ENCODE assay signal across 8 cellular contexts in genomic region chr14:20624495-20625070, GRCh38. TPM values are rescaled to one million over a fixed set of nuclear protein-coding genes. Genes with fewer than 3 reads are reported as not detected.
DNase-seq lines count a peak whose midpoint lies in the region; ATAC-seq, FAIRE-seq and TF ChIP-seq lines count a peak whose summit lies in the region.

No MANE protein-coding gene starts in this region.

- no peaks in the 10 kb centered on the region for H3K9me3 ChIP-seq in CD4-positive, alpha-beta T cell (ENCODE audit: control insufficient read depth, low read length)
- H3K9me3 ChIP-seq in HEK293 (ENCODE audit: control insufficient read depth, insufficient read depth, low read depth, low read length) (no peaks in the 10 kb centered on the region), K562 (replicated peaks; ENCODE audit: control insufficient read depth, insufficient read depth, low read depth, low read length) (no peaks in the 10 kb centered on the region), iPS-18c (ENCODE audit: control insufficient read depth, insufficient read depth, low read length) (no peaks in the 10 kb centered on the region), WERI-Rb-1 (ENCODE audit: severe bottlenecking) (peaks cover 10% of the 10 kb centered on the region)

- peak in 6 of 10 experiments; percentile 23 to 35 (median 31) for DNase-seq in CD4-positive, alpha-beta T cell
- DNase-seq in SIG-M5 (lab: John Stamatoyannopoulos, UW) (peak; percentile 54), K562 (ENCODE audit: extremely low read depth in 1 of 4, low spot score in 3 of 4) (peak; percentile 18 to 76 (median 40)), A172 (ENCODE audit: low spot score) (no peak), WERI-Rb-1 (no peak)

- peak; percentile 62 for ATAC-seq in CD4-positive, alpha-beta T cell (ENCODE audit: poor library complexity)
- ATAC-seq in K562 = peak; percentile 75

- CTCF ChIA-PET in CD4-positive, alpha-beta T cell (lab: Charles Lee) = interaction anchor here (1.2 to 1.4 kb wide), 2 partner anchors 11 to 66 kb away, joined by 3 to 5 read pairs; no protein-coding TSS in a partner anchor
- CTCF ChIA-PET in HEK293 (lab: Yijun Ruan, JAX) (interaction anchor here (1.3 kb wide), 1 partner anchor 11 kb away, joined by 3 read pairs; no protein-coding TSS in a partner anchor), K562 (lab: Yijun Ruan, JAX; ENCODE audit: low intra/inter-chr PET ratio) (no interaction called here)

- H3K4me3 Mint-ChIP-seq in CD4-positive, alpha-beta T cell = peak overlapping the region; percentile 90

- H2AFZ ChIP-seq in K562 (ENCODE audit: low read depth, low read length) = peak overlapping the region; percentile 86

- TF ChIP-seq EP300 in K562 (IDR thresholded peaks at IDR 0.05; ENCODE audit: low read length) = no peak

- no peaks in the 10 kb centered on the region for H3K36me3 ChIP-seq in HEK293 (ENCODE audit: control insufficient read depth in 2 of 2, insufficient read depth in 1 of 2, low read length in 2 of 2)
- no peaks in the 10 kb centered on the region for H3K36me3 ChIP-seq in K562 (ENCODE audit: control insufficient read depth, insufficient read depth, low read length)
- no peaks in the 10 kb centered on the region for H3K36me3 ChIP-seq in WERI-Rb-1

- 0 out of 2 replicates have a peak, but pooled peaks cover 9% of the 10 kb centered on the region for H4K20me1 ChIP-seq in K562 (replicated peaks; ENCODE audit: control insufficient read depth, insufficient read depth, low read length)

- H3K9me1 ChIP-seq in K562 (ENCODE audit: control insufficient read depth, insufficient read depth, low read length) = no peaks in the 10 kb centered on the region

- H3K4me1 Mint-ChIP-seq in CD4-positive, alpha-beta T cell (ENCODE audit: low read depth) = peaks cover 71% of the 10 kb centered on the region

- in situ Hi-C loops in K562 (cut with MboI) = no loop called here

- TF ChIP-seq CTCF in CD4-positive, alpha-beta T cell (IDR thresholded peaks at IDR 0.05) = no peak
- TF ChIP-seq CTCF in HEK293 (tag by site-specific recombination; IDR thresholded peaks at IDR 0.05) = no peak
- TF ChIP-seq CTCF in K562 (IDR thresholded peaks at IDR 0.05 in 2 of 3, conservative IDR thresholded peaks at IDR 0.05 in 1 of 3; ENCODE audit: insufficient read depth in 2 of 3, low read depth in 1 of 3, low read length in 3 of 3) = no peak
- TF ChIP-seq CTCF in WERI-Rb-1 (IDR thresholded peaks at IDR 0.05; ENCODE audit: low read depth, low read length) = no peak

- TF ChIP-seq POLR2A in K562 (conservative IDR thresholded peaks at IDR 0.05) = no peak

- BruUV-seq in K562 (replicated peaks; lab: Mats Ljungman, UMichigan) = no TSS peak

- POLR2A ChIA-PET in CD4-positive, alpha-beta T cell (lab: Charles Lee) = no interaction called here
- POLR2A ChIA-PET in HEK293 (lab: Yijun Ruan, JAX) (no interaction called here), K562 (lab: Yijun Ruan, JAX) (no interaction called here)

- intact Hi-C loops in CD4-positive, alpha-beta T cell (cut with DNase I, micrococcal nuclease) = no loop called here
- intact Hi-C loops in K562 (cut with micrococcal nuclease) = loop anchor here (1.0 kb wide), 2 partner anchors 9 to 11 kb away; no protein-coding TSS in a partner anchor

- H3K4me3 ChIP-seq in HEK293 (ENCODE audit: low read depth, low read length) = peak overlapping the region; percentile 51
- peak overlapping the region; percentile 42 for H3K4me3 ChIP-seq in K562
- peak overlapping the region; percentile 69 for H3K4me3 ChIP-seq in iPS-18c (ENCODE audit: insufficient read depth, low read depth, low read length)
- peak overlapping the region in 4 of 7 experiments; percentile 0 to 11 (median 7) for H3K4me3 ChIP-seq in skin epidermis
- H3K4me3 ChIP-seq in WERI-Rb-1 (ENCODE audit: low read depth, low read length) = no peak overlapping the region

- H3K9ac ChIP-seq in K562 (ENCODE audit: insufficient read depth in 1 of 2, low read depth in 2 of 2, low read length in 2 of 2) = peak overlapping the region; percentile 68 to 86

- H3K4me2 ChIP-seq in K562 (ENCODE audit: insufficient read depth, low read length) = peak overlapping the region; percentile 79

- peaks cover 11% of the 10 kb centered on the region for H3K36me3 Mint-ChIP-seq in CD4-positive, alpha-beta T cell (ENCODE audit: low read depth)

- H3K4me1 ChIP-seq in HEK293 (ENCODE audit: control insufficient read depth, insufficient read depth, low read length) = no peaks in the 10 kb centered on the region
- peaks cover 8 to 14% of the 10 kb centered on the region in 2 experiments; a peak in 3 of 5 replicates for H3K4me1 ChIP-seq in K562 (replicated peaks in 1 of 2; ENCODE audit: control insufficient read depth in 2 of 2, insufficient read depth in 2 of 2, low read length in 2 of 2)

- H3K27me3 ChIP-seq in CD4-positive, alpha-beta T cell (ENCODE audit: control insufficient read depth, insufficient read depth, low read length) = peaks cover 19% of the 10 kb centered on the region
- H3K27me3 ChIP-seq in K562 (ENCODE audit: control insufficient read depth in 2 of 2, insufficient read depth in 2 of 2, low read length in 2 of 2) = peaks cover 4 to 5% of the 10 kb centered on the region in 2 experiments; a peak in 2 of 5 replicates
- peaks cover 94% of the 10 kb centered on the region for H3K27me3 ChIP-seq in WERI-Rb-1 (ENCODE audit: insufficient read depth, low read depth, severe bottlenecking)

- FAIRE-seq in K562 (lab: Jason Lieb, UNC) = peak; percentile 83

- H3K27ac Mint-ChIP-seq in CD4-positive, alpha-beta T cell = peak overlapping the region; percentile 98

- H3K27ac ChIP-seq in CD4-positive, alpha-beta T cell (ENCODE audit: low read depth, low read length) = no peak overlapping the region
- H3K27ac ChIP-seq in HEK293 (ENCODE audit: extremely low read depth, low read depth, low read length) (peak overlapping the region; percentile 35), K562 (ENCODE audit: extremely low read depth, low read depth, low read length) (peak overlapping the region; percentile 52; the same call in 2 of the 3 replicates), skin epidermis (no peak overlapping the region), WERI-Rb-1 (no peak overlapping the region)

- no peak for TF ChIP-seq RAD21 in K562 (CRISPR knock-in tag; conservative IDR thresholded peaks at IDR 0.05 in 1 of 2, IDR thresholded peaks at IDR 0.05 in 1 of 2)

- H3K27me3 Mint-ChIP-seq in CD4-positive, alpha-beta T cell = peaks cover 20% of the 10 kb centered on the region

- WGBS in K562 (ENCODE audit: insufficient coverage, low coverage, missing lambda C conversion rate) = under 1% methylated on average over 15 of the region's 22 CpGs

- no peaks in the 10 kb centered on the region for H3K79me2 ChIP-seq in K562 (ENCODE audit: control insufficient read depth, insufficient read depth, low read length)

- H3K9me3 Mint-ChIP-seq in CD4-positive, alpha-beta T cell = no peaks in the 10 kb centered on the region

RNA-seq across cellular contexts. Expression of gene OR6S1, which starts 16.9 kb away (rescaled TPM):
- not detected for total RNA-seq in CD4-positive, alpha-beta T cell
- total RNA-seq in K562 (2011; cell fraction: chromatin; rRNA removed; ENCODE audit: low replicate concordance) = not detected in 2 replicates
- not detected in 2 replicates for total RNA-seq in K562 (2011; cell fraction: nucleolus; rRNA removed)
- not detected in 2 replicates for total RNA-seq in K562 (2011; cell fraction: nucleoplasm; rRNA removed)
- total RNA-seq in K562 (2014; rRNA removed) = not detected in 2 replicates
- total RNA-seq in K562 (2014; rRNA removed; fragmentation: Illumina TruSeq; extraction: Trizol) = not detected in 2 replicates
- total RNA-seq in K562 (2015; rRNA removed; fragmentation: Illumina TruSeq; extraction: Trizol) = not detected in 2 replicates
- total RNA-seq in K562 (2021) = not detected in 2 replicates
- not detected in 2 replicates for polyA plus RNA-seq in K562 (2011; rRNA removed)
- not detected in 2 replicates for polyA plus RNA-seq in K562 (2011; cell fraction: cytosol; rRNA removed)
- polyA plus RNA-seq in K562 (2011; cell fraction: nucleus; rRNA removed) = not detected in 2 replicates
- polyA plus RNA-seq in K562 (2012) = not detected in 2 replicates
- polyA plus RNA-seq in K562 (2014; fragmentation: Illumina TruSeq; extraction: Trizol) = not detected in 2 replicates
- not detected for polyA plus RNA-seq in K562 (2014; fragmentation: Nextera tagmentation; extraction: Ambion mirVana)
- not detected in 2 replicates for polyA plus RNA-seq in K562 (2014; rRNA removed)
- not detected in 2 replicates for polyA minus RNA-seq in K562 (2011; rRNA and poly(A)+ RNA removed)
- not detected in 2 replicates for polyA minus RNA-seq in K562 (2011; cell fraction: cytosol; rRNA and poly(A)+ RNA removed)
- not detected in 2 replicates for polyA minus RNA-seq in K562 (2011; cell fraction: nucleus; rRNA and poly(A)+ RNA removed)
- not detected in 2 replicates for total RNA-seq in A172 (2014; rRNA removed; shearing (Covaris generic))

RNA-seq across cellular contexts. Expression of gene RNASE12, which starts 33.4 kb away (rescaled TPM):
- not detected for total RNA-seq in CD4-positive, alpha-beta T cell
- total RNA-seq in K562 (2011; cell fraction: chromatin; rRNA removed; ENCODE audit: low replicate concordance) = not detected in 2 replicates
- not detected in 2 replicates for total RNA-seq in K562 (2011; cell fraction: nucleolus; rRNA removed)
- total RNA-seq in K562 (2011; cell fraction: nucleoplasm; rRNA removed) = not detected in 2 replicates
- total RNA-seq in K562 (2014; rRNA removed) (not detected in 2 replicates), K562 (2014; rRNA removed; fragmentation: Illumina TruSeq; extraction: Trizol) (not detected in 2 replicates), K562 (2015; rRNA removed; fragmentation: Illumina TruSeq; extraction: Trizol) (not detected in 2 replicates), K562 (2021) (not detected in 2 replicates)
- polyA plus RNA-seq in K562 (2011; rRNA removed) (not detected in 2 replicates), K562 (2014; fragmentation: Illumina TruSeq; extraction: Trizol) (not detected in 2 replicates), K562 (2014; fragmentation: Nextera tagmentation; extraction: Ambion mirVana) (under 1 TPM in 1 of 2 experiments, not detected in 1; 0.24 TPM), K562 (2014; rRNA removed) (not detected in 2 replicates)
- polyA plus RNA-seq in K562 (2011; cell fraction: cytosol; rRNA removed) = not detected in 2 replicates
- not detected in 2 replicates for polyA plus RNA-seq in K562 (2011; cell fraction: nucleus; rRNA removed)
- not detected in 2 replicates for polyA plus RNA-seq in K562 (2012)
- polyA minus RNA-seq in K562 (2011; rRNA and poly(A)+ RNA removed) = not detected in 2 replicates
- not detected in 2 replicates for polyA minus RNA-seq in K562 (2011; cell fraction: cytosol; rRNA and poly(A)+ RNA removed)
- polyA minus RNA-seq in K562 (2011; cell fraction: nucleus; rRNA and poly(A)+ RNA removed) = not detected in 2 replicates
- not detected in 2 replicates for total RNA-seq in A172 (2014; rRNA removed; shearing (Covaris generic))

RNA-seq across cellular contexts. Expression of gene RNASE11, which starts 36.8 kb away (rescaled TPM):
- total RNA-seq in CD4-positive, alpha-beta T cell = not detected
- not detected in 2 replicates for total RNA-seq in K562 (2011; cell fraction: chromatin; rRNA removed; ENCODE audit: low replicate concordance)
- not detected in 2 replicates for total RNA-seq in K562 (2011; cell fraction: nucleolus; rRNA removed)
- total RNA-seq in K562 (2011; cell fraction: nucleoplasm; rRNA removed) = not detected in 2 replicates
- not detected in 2 replicates for total RNA-seq in K562 (2014; rRNA removed)
- 0.22 TPM in 1 of 2 replicates, not detected in the other for total RNA-seq in K562 (2014; rRNA removed; fragmentation: Illumina TruSeq; extraction: Trizol)
- not detected in 2 replicates for total RNA-seq in K562 (2015; rRNA removed; fragmentation: Illumina TruSeq; extraction: Trizol)
- total RNA-seq in K562 (2021) = not detected in 2 replicates
- polyA plus RNA-seq in K562 (2011; rRNA removed) = not detected in 2 replicates
- not detected in 2 replicates for polyA plus RNA-seq in K562 (2011; cell fraction: cytosol; rRNA removed)
- polyA plus RNA-seq in K562 (2011; cell fraction: nucleus; rRNA removed) = not detected in 2 replicates
- polyA plus RNA-seq in K562 (2012) = not detected in 2 replicates
- polyA plus RNA-seq in K562 (2014; fragmentation: Illumina TruSeq; extraction: Trizol) = 0.16 TPM in 1 of 2 replicates, not detected in the other
- polyA plus RNA-seq in K562 (2014; fragmentation: Nextera tagmentation; extraction: Ambion mirVana) = under 1 TPM in 1 of 2 experiments, not detected in 1; 0.29 TPM
- not detected in 2 replicates for polyA plus RNA-seq in K562 (2014; rRNA removed)
- not detected in 2 replicates for polyA minus RNA-seq in K562 (2011; rRNA and poly(A)+ RNA removed)
- polyA minus RNA-seq in K562 (2011; cell fraction: cytosol; rRNA and poly(A)+ RNA removed) = not detected in 2 replicates
- polyA minus RNA-seq in K562 (2011; cell fraction: nucleus; rRNA and poly(A)+ RNA removed) = not detected in 2 replicates
- total RNA-seq in A172 (2014; rRNA removed; shearing (Covaris generic)) = not detected in 2 replicates

RNA-seq across cellular contexts. Expression of gene RNASE4, which starts 59.8 kb away (rescaled TPM):
- under 1 TPM; 0.11 to 0.38 TPM for total RNA-seq in CD4-positive, alpha-beta T cell
- total RNA-seq in K562 (2011; cell fraction: chromatin; rRNA removed; ENCODE audit: low replicate concordance) = not detected in 2 replicates
- 0.13 TPM in 1 of 2 replicates, not detected in the other for total RNA-seq in K562 (2011; cell fraction: nucleolus; rRNA removed)
- total RNA-seq in K562 (2011; cell fraction: nucleoplasm; rRNA removed) = 0.38 TPM in 1 of 2 replicates, not detected in the other
- total RNA-seq in K562 (2014; rRNA removed) = 0.09 and 0.12 TPM in 2 replicates
- 0.22 TPM in 1 of 2 replicates, not detected in the other for total RNA-seq in K562 (2014; rRNA removed; fragmentation: Illumina TruSeq; extraction: Trizol)
- not detected in 2 replicates for total RNA-seq in K562 (2015; rRNA removed; fragmentation: Illumina TruSeq; extraction: Trizol)
- total RNA-seq in K562 (2021) = 0.22 and 0.29 TPM in 2 replicates
- 0.10 and 0.53 TPM in 2 replicates for polyA plus RNA-seq in K562 (2011; rRNA removed)
- 0.12 and 0.46 TPM in 2 replicates for polyA plus RNA-seq in K562 (2011; cell fraction: cytosol; rRNA removed)
- polyA plus RNA-seq in K562 (2011; cell fraction: nucleus; rRNA removed) = 0.11 and 0.18 TPM in 2 replicates
- 0.14 and 0.64 TPM in 2 replicates for polyA plus RNA-seq in K562 (2012)
- polyA plus RNA-seq in K562 (2014; fragmentation: Illumina TruSeq; extraction: Trizol) = 0.09 TPM in 1 of 2 replicates, not detected in the other
- polyA plus RNA-seq in K562 (2014; fragmentation: Nextera tagmentation; extraction: Ambion mirVana) = under 1 TPM; 0.13 to 0.14 TPM
- polyA plus RNA-seq in K562 (2014; rRNA removed) = not detected in 2 replicates
- 0.39 TPM in 1 of 2 replicates, not detected in the other for polyA minus RNA-seq in K562 (2011; rRNA and poly(A)+ RNA removed)
- not detected in 2 replicates for polyA minus RNA-seq in K562 (2011; cell fraction: cytosol; rRNA and poly(A)+ RNA removed)
- polyA minus RNA-seq in K562 (2011; cell fraction: nucleus; rRNA and poly(A)+ RNA removed) = not detected in 2 replicates
- total RNA-seq in A172 (2014; rRNA removed; shearing (Covaris generic)) = 0.91 and 1.1 TPM in 2 replicates

Comparison
In these comparisons a context has a peak if more than half of its experiments do, and no peak if none do; other contexts are left out.
1. DNase-seq: peak in CD4-positive, alpha-beta T cell (6 of 10), SIG-M5 (single experiment) and K562 (4 of 4); none in A172 (single experiment) and WERI-Rb-1 (single experiment).
2. H3K27ac ChIP-seq: peak in HEK293 (single experiment) and K562 (single experiment); none in CD4-positive, alpha-beta T cell (single experiment), skin epidermis (0 of 21) and WERI-Rb-1 (single experiment).